Comparison of ENCODE assay signal across 34 cellular contexts in the genomic region with DNA sequence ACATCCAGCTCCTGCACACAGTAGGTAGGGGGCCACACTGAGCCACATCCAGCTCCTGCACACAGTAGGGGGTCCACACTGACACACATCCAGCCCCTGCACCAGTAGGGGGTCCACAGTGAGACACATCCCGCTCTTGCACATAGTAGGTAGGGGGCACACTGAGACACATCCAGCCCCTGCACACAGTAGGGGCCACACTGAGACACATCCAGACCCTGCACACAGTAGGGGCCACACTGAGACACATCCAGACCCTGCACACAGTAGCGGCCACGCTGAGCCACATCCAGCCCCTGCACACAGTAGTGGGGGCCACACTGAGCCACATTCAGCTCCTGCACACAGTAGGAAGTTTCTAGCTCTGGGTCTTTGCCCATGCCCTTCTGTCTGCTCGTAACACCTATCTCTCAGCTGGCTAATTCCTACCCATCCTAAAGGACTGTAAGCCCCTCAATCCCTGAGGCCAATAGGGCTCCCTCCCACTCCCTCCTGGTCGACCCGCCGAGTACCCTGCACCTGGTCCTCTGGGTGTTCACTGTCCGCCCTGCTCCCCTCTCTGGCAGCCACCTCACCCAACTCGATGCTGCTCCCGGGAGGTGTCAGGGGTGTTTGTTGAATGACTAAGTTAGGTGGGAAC. TPM values are rescaled to one million over a fixed set of nuclear protein-coding genes. Genes with fewer than 3 reads are reported as not detected.
DNase-seq lines count a peak whose midpoint lies in the region; ATAC-seq, FAIRE-seq and TF ChIP-seq lines count a peak whose summit lies in the region.
"Had no signal": no experiment of that assay in that cellular context is flagged by ENCODE, and none has a peak within 500 bp of the region (broad histone marks: within the 10 kb centered on the region; RNA-seq: fewer than 3 reads in every experiment).

No MANE protein-coding gene starts in this region.

- H3K27me3 Mint-ChIP-seq in endothelial cell (ENCODE audit: unreplicated experiment): peaks cover 17% of the 10 kb centered on the region

- H3K4me3 ChIP-seq in H7 (ENCODE audit: insufficient read depth, low read depth, low read length): no peak overlapping the region
- H3K4me3 ChIP-seq: ascending aorta, colonic mucosa, left ventricle myocardium inferior, prostate gland, sigmoid colon, tibial artery had no signal

- no peaks in the 10 kb centered on the region for H3K27me3 ChIP-seq in H7 (ENCODE audit: control insufficient read depth, insufficient read depth, low read length)
- H3K27me3 ChIP-seq: ascending aorta, colonic mucosa, sigmoid colon had no signal

- peak; percentile 9 for FAIRE-seq in HTR-8/SVneo (lab: Jason Lieb, UNC)
- FAIRE-seq: D721Med had no signal

- H3K4me3 Mint-ChIP-seq in endothelial cell (ENCODE audit: unreplicated experiment): no peak overlapping the region
- H3K4me3 Mint-ChIP-seq in stimulated activated effector memory CD8-positive, alpha-beta T cell treated with anti-CD3 and anti-CD28 coated beads, Interleukin-12 subunit alpha, Interleukin-12 subunit beta, amount 100 ng/mL, for 72 hours: peak overlapping the region; percentile 63
- H3K4me3 Mint-ChIP-seq: activated T-cell treated with anti-CD3 and anti-CD28 coated beads, Interleukin-2, amount 50 U/mL, for 24 hours had no signal

- peaks cover 25% of the 10 kb centered on the region for H3K4me1 Mint-ChIP-seq in endothelial cell (ENCODE audit: unreplicated experiment)
- H3K4me1 Mint-ChIP-seq in stimulated activated effector memory CD8-positive, alpha-beta T cell treated with anti-CD3 and anti-CD28 coated beads, Interleukin-12 subunit alpha, Interleukin-12 subunit beta, amount 100 ng/mL, for 72 hours: peaks cover 22% of the 10 kb centered on the region

- no peak for ATAC-seq in stimulated activated effector memory CD8-positive, alpha-beta T cell treated with anti-CD3 and anti-CD28 coated beads, Interleukin-12 subunit alpha, Interleukin-12 subunit beta, amount 100 ng/mL, for 72 hours
- ATAC-seq: PC-3 had no signal

- H3K36me3 Mint-ChIP-seq in endothelial cell (ENCODE audit: low read depth, unreplicated experiment): peaks cover 11% of the 10 kb centered on the region
- no peaks in the 10 kb centered on the region for H3K36me3 Mint-ChIP-seq in stimulated activated effector memory CD8-positive, alpha-beta T cell treated with anti-CD3 and anti-CD28 coated beads, Interleukin-12 subunit alpha, Interleukin-12 subunit beta, amount 100 ng/mL, for 72 hours

- in situ Hi-C loops in ACHN (cut with HindIII; ENCODE audit: low pct_ligation_motif_present, low pct_unique_long_range_greater_than_20kb, low sequenced_read_pairs): no loop called here

- H3K9me3 Mint-ChIP-seq in endothelial cell (ENCODE audit: unreplicated experiment): peaks cover 4% of the 10 kb centered on the region
- H3K9me3 Mint-ChIP-seq in stimulated activated effector memory CD8-positive, alpha-beta T cell treated with anti-CD3 and anti-CD28 coated beads, Interleukin-12 subunit alpha, Interleukin-12 subunit beta, amount 100 ng/mL, for 72 hours: peaks cover 5% of the 10 kb centered on the region

- DNase-seq in H7 (peak; percentile 40), HTR-8/SVneo (ENCODE audit: insufficient read length, low spot score) (no peak), endothelial cell (ENCODE audit: low spot score) (peak; percentile 5), activated gamma-delta T cell (lab: John Stamatoyannopoulos, UW) (no peak), ACHN (no peak), COLO829 (ENCODE audit: low spot score) (no peak)
- no peak for DNase-seq in stimulated activated effector memory CD8-positive, alpha-beta T cell treated with anti-CD3 and anti-CD28 coated beads, Interleukin-12 subunit alpha, Interleukin-12 subunit beta, amount 100 ng/mL, for 72 hours (ENCODE audit: low spot score in 2 of 2)
- DNase-seq: activated CD4-positive, alpha-beta T cell treated with anti-CD3 and anti-CD28 coated beads for 48 hours; activated T-cell treated with anti-CD3 and anti-CD28 coated beads, Interleukin-2, amount 50 U/mL, for 24 hours; colonic mucosa; effector CD8-positive, alpha-beta T cell; EL; Karpas-422; left ventricle myocardium inferior; midbrain; naive thymus-derived CD4-positive, alpha-beta T cell; NCI-H1417 treated with DMSO at 0.1 percent for 48 hours; NCI-H2029 treated with DMSO at 0.1 percent for 48 hours; NCI-H524; NK-92 treated with Interleukin-12 subunit alpha and Interleukin-12 subunit beta, amount 100 ng/mL, for 24 hours; PC-3; SHP77; sigmoid colon; stimulated activated CD4-positive, alpha-beta T cell treated with anti-CD3 and anti-CD28 coated beads, Interleukin-12 subunit alpha, Interleukin-12 subunit beta, amount 100 ng/mL, for 4 hours; stimulated activated CD4-positive, alpha-beta T cell treated with anti-CD3 and anti-CD28 coated beads, Interleukin-2, amount 100 ng/mL, for 48 hours; SW 1271; T-helper 9 cell; tibial artery had no signal

- H3K36me3 ChIP-seq in H7 (replicated peaks; ENCODE audit: control insufficient read depth, insufficient read depth, low read length): no peaks in the 10 kb centered on the region
- H3K36me3 ChIP-seq: ascending aorta, colonic mucosa, left ventricle myocardium inferior, prostate gland, sigmoid colon, tibial artery had no signal

- no peak overlapping the region for H3K27ac Mint-ChIP-seq in endothelial cell (ENCODE audit: unreplicated experiment)
- H3K27ac Mint-ChIP-seq in stimulated activated effector memory CD8-positive, alpha-beta T cell treated with anti-CD3 and anti-CD28 coated beads, Interleukin-12 subunit alpha, Interleukin-12 subunit beta, amount 100 ng/mL, for 72 hours: no peak overlapping the region

- TF ChIP-seq CTCF in endothelial cell (IDR thresholded peaks at IDR 0.05; ENCODE audit: unreplicated experiment): no peak

RNA-seq across cellular contexts. Expression of a gene that starts 9.4 kb away (rescaled TPM):
- total RNA-seq in H7 (2014; rRNA removed; shearing (Covaris generic)): 5.7 and 5.8 TPM in 2 replicates
- 116 TPM for total RNA-seq in endothelial cell (ENCODE audit: unreplicated experiment)

RNA-seq across cellular contexts. Expression of a gene that starts 57.4 kb away (rescaled TPM):
- 0.10 and 0.33 TPM in 2 replicates for total RNA-seq in H7 (2014; rRNA removed; shearing (Covaris generic))
- total RNA-seq in endothelial cell (ENCODE audit: unreplicated experiment): not detected
- total RNA-seq: activated CD8-positive, alpha-beta memory T cell treated with anti-CD3 and anti-CD28 coated beads for 36 hours; ascending aorta; glomerular endothelial cell; H4; PC-3 had no signal

Comparison
In these comparisons a context has a peak if more than half of its experiments do, and no peak if none do; other contexts are left out.
1. DNase-seq: peak in H7 (single experiment) and endothelial cell (single experiment); none in HTR-8/SVneo (single experiment), stimulated activated effector memory CD8-positive, alpha-beta T cell treated with anti-CD3 and anti-CD28 coated beads, Interleukin-12 subunit alpha, Interleukin-12 subunit beta, amount 100 ng/mL, for 72 hours (0 of 2), activated gamma-delta T cell (single experiment), ACHN (single experiment) and COLO829 (single experiment).
2. RNA of a gene that starts 9.4 kb away (total RNA-seq): 116 TPM in endothelial cell (single experiment); 5.7 to 5.8 TPM in H7; every median in the first group is over 10 times any median in the second.